8 cellular contexts compared by ENCODE assay signal in genomic region chr6:85675030-85675819, GRCh38.
DNase-seq lines count a peak whose midpoint lies in the region.

No MANE protein-coding gene starts in this region.

- DNase-seq in T-helper 2 cell treated with Interferon-gamma antibody and Interleukin-4, amounts not matched to agents 5 μg/mL and 100 μg/mL, for 36 hours (ENCODE audit: low spot score), result no peak
- no peak for DNase-seq in T-helper 2 cell
- peak; percentile 11 to 53 for DNase-seq in SW 1271 (lab: John Stamatoyannopoulos, UW)
- peak; percentile 38 for DNase-seq in fibroblast of peridontal ligament (ENCODE audit: extremely low read depth)
- DNase-seq in stimulated activated CD4-positive, alpha-beta T cell treated with anti-CD3 and anti-CD28 coated beads, Interleukin-4, amount 100 ng/mL, for 4 hours, result no peak
- no peak for DNase-seq in epidermal melanocyte (ENCODE audit: insufficient read length, low spot score)
- DNase-seq in activated CD4-positive, CD25-positive, alpha-beta regulatory T cell treated with anti-CD3 and anti-CD28 coated beads, Interleukin-2, amount 50 U/mL, for 72 hours, result no peak

- H3K4me1 Mint-ChIP-seq in T-helper 2 cell treated with Interferon-gamma antibody and Interleukin-4, amounts not matched to agents 5 μg/mL and 100 μg/mL, for 36 hours (ENCODE audit: low read depth), result peaks cover 55% of the 10 kb centered on the region
- peaks cover 75% of the 10 kb centered on the region for H3K4me1 Mint-ChIP-seq in stimulated activated naive CD8-positive, alpha-beta T cell treated with anti-CD3 and anti-CD28 coated beads, Interleukin-15, Interleukin-2, amounts not matched to agents 100 ng/mL and 50 ng/mL, for 24 hours (ENCODE audit: low read depth)

- peak overlapping the region; percentile 99 for H3K4me3 Mint-ChIP-seq in T-helper 2 cell treated with Interferon-gamma antibody and Interleukin-4, amounts not matched to agents 5 μg/mL and 100 μg/mL, for 36 hours
- H3K4me3 Mint-ChIP-seq in stimulated activated naive CD8-positive, alpha-beta T cell treated with anti-CD3 and anti-CD28 coated beads, Interleukin-15, Interleukin-2, amounts not matched to agents 100 ng/mL and 50 ng/mL, for 24 hours, result peak overlapping the region; percentile 98

- peaks cover 66% of the 10 kb centered on the region for H3K36me3 Mint-ChIP-seq in T-helper 2 cell treated with Interferon-gamma antibody and Interleukin-4, amounts not matched to agents 5 μg/mL and 100 μg/mL, for 36 hours (ENCODE audit: low read depth)
- H3K36me3 Mint-ChIP-seq in stimulated activated naive CD8-positive, alpha-beta T cell treated with anti-CD3 and anti-CD28 coated beads, Interleukin-15, Interleukin-2, amounts not matched to agents 100 ng/mL and 50 ng/mL, for 24 hours (ENCODE audit: low read depth), result peaks cover 55% of the 10 kb centered on the region

- no peaks in the 10 kb centered on the region for H3K27me3 Mint-ChIP-seq in T-helper 2 cell treated with Interferon-gamma antibody and Interleukin-4, amounts not matched to agents 5 μg/mL and 100 μg/mL, for 36 hours (ENCODE audit: low read depth)
- no peaks in the 10 kb centered on the region for H3K27me3 Mint-ChIP-seq in stimulated activated naive CD8-positive, alpha-beta T cell treated with anti-CD3 and anti-CD28 coated beads, Interleukin-15, Interleukin-2, amounts not matched to agents 100 ng/mL and 50 ng/mL, for 24 hours

- H3K9me3 Mint-ChIP-seq in T-helper 2 cell treated with Interferon-gamma antibody and Interleukin-4, amounts not matched to agents 5 μg/mL and 100 μg/mL, for 36 hours, result no peaks in the 10 kb centered on the region
- H3K9me3 Mint-ChIP-seq in stimulated activated naive CD8-positive, alpha-beta T cell treated with anti-CD3 and anti-CD28 coated beads, Interleukin-15, Interleukin-2, amounts not matched to agents 100 ng/mL and 50 ng/mL, for 24 hours, result no peaks in the 10 kb centered on the region

- peak overlapping the region; percentile 23 for H3K27ac Mint-ChIP-seq in T-helper 2 cell treated with Interferon-gamma antibody and Interleukin-4, amounts not matched to agents 5 μg/mL and 100 μg/mL, for 36 hours
- H3K27ac Mint-ChIP-seq in stimulated activated naive CD8-positive, alpha-beta T cell treated with anti-CD3 and anti-CD28 coated beads, Interleukin-15, Interleukin-2, amounts not matched to agents 100 ng/mL and 50 ng/mL, for 24 hours, result peak overlapping the region; percentile 99

Comparison
In these comparisons a context has a peak if more than half of its experiments do, and no peak if none do; other contexts are left out.
1. DNase-seq: peak in SW 1271 (2 of 2) and fibroblast of peridontal ligament (single experiment); none in T-helper 2 cell treated with Interferon-gamma antibody and Interleukin-4, amounts not matched to agents 5 μg/mL and 100 μg/mL, for 36 hours (single experiment), T-helper 2 cell (0 of 5), stimulated activated CD4-positive, alpha-beta T cell treated with anti-CD3 and anti-CD28 coated beads, Interleukin-4, amount 100 ng/mL, for 4 hours (0 of 2), epidermal melanocyte (single experiment) and activated CD4-positive, CD25-positive, alpha-beta regulatory T cell treated with anti-CD3 and anti-CD28 coated beads, Interleukin-2, amount 50 U/mL, for 72 hours (single experiment).